Comparison of ENCODE assay signal across 1 cellular context in genomic region chr9:93085676-93086075, GRCh38.
TF ChIP-seq lines count a peak whose summit lies in the region.

No MANE protein-coding gene starts in this region.

TF ChIP-seq in SK-N-SH, 30 proteins besides CTCF, POLR2A, EP300 and RAD21 (continued from another document):
- TF ChIP-seq JUND (IDR thresholded peaks at IDR 0.05), result no peak
- TF ChIP-seq YY1 (IDR thresholded peaks at IDR 0.05; ENCODE audit: low read depth), result no peak
TF ChIP-seq in SK-N-SH: peak in this region for 0.
